ENCODE assay signal across 25 cellular contexts in the genomic region with DNA sequence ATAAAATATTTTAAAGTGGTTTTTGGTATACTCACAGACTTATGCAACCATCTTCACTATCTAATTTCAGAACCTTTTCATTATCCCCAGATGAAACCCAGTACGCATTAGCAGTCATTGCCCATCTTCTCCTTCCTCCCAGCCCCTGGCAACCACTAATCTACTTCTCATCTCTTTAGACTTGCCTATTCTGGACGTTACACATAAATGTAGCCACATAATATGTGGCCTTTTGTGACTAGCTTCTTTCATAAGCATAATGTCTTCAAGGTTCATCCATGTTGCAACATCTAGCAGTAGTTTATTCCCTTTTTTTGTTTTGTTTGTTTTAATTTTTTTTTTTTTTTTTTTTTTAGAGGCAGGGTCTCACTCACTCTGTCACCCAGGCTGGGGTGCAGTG. TPM values are rescaled to one million over a fixed set of nuclear protein-coding genes. Genes with fewer than 3 reads are reported as not detected.
"Had no signal": no experiment of that assay in that cellular context is flagged by ENCODE, and none has a peak within 500 bp of the region (broad histone marks: within the 10 kb centered on the region; RNA-seq: fewer than 3 reads in every experiment).

No MANE protein-coding gene starts in this region.

- H3K9me3 ChIP-seq: ascending aorta, body of pancreas had no signal

- H3K4me1 ChIP-seq: ascending aorta, body of pancreas had no signal

- DNase-seq: activated CD4-positive, alpha-beta memory T cell treated with anti-CD3 and anti-CD28 coated beads, Interleukin-2, amount 10 ng/mL, durations not matched to agents 7 days and 5 days; activated CD4-positive, alpha-beta T cell treated with anti-CD3 and anti-CD28 coated beads for 36 hours; activated CD4-positive, alpha-beta T cell treated with anti-CD3 and anti-CD28 coated beads, Interleukin-2, amount 50 U/mL, for 1 hour; activated effector memory CD4-positive, alpha-beta T cell treated with Interleukin-2 at 50 U/mL for 16 hours; activated naive CD4-positive, alpha-beta T cell; activated T-cell treated with anti-CD3 and anti-CD28 coated beads for 4 hours; amniotic stem cell; body of pancreas; central memory CD4-positive, alpha-beta T cell; Karpas-422; NCI-H1105; NCI-H1436; NCI-H1694 treated with DMSO at 0.1 percent for 48 hours; NCI-H2029 treated with DMSO at 0.1 percent for 48 hours; NCI-H345; NCI-H510A; NCI-H526 treated with DMSO at 0.1 percent for 48 hours; NCI-H82; SIG-M5; T-helper 2 cell; WERI-Rb-1 had no signal

- H3K27me3 ChIP-seq: ascending aorta, body of pancreas had no signal

- H3K27me3 Mint-ChIP-seq: activated CD4-positive, alpha-beta memory T cell treated with anti-CD3 and anti-CD28 coated beads, Interleukin-2, amount 10 ng/mL, durations not matched to agents 7 days and 5 days; activated CD4-positive, alpha-beta T cell treated with anti-CD3 and anti-CD28 coated beads for 36 hours; activated naive CD4-positive, alpha-beta T cell treated with anti-CD3 and anti-CD28 coated beads, Interleukin-2, amount 50 U/mL, for 24 hours had no signal

- H3K27ac ChIP-seq: ascending aorta, body of pancreas, WERI-Rb-1 had no signal

- H3K4me3 Mint-ChIP-seq: activated CD4-positive, alpha-beta memory T cell treated with anti-CD3 and anti-CD28 coated beads, Interleukin-2, amount 10 ng/mL, durations not matched to agents 7 days and 5 days; activated CD4-positive, alpha-beta T cell treated with anti-CD3 and anti-CD28 coated beads for 36 hours; activated naive CD4-positive, alpha-beta T cell treated with anti-CD3 and anti-CD28 coated beads, Interleukin-2, amount 50 U/mL, for 24 hours had no signal

- H3K4me3 ChIP-seq: ascending aorta, body of pancreas, K562 had no signal

- ATAC-seq: activated CD4-positive, alpha-beta T cell treated with anti-CD3 and anti-CD28 coated beads for 36 hours; body of pancreas; K562 had no signal

- H3K27ac Mint-ChIP-seq: activated CD4-positive, alpha-beta memory T cell treated with anti-CD3 and anti-CD28 coated beads, Interleukin-2, amount 10 ng/mL, durations not matched to agents 7 days and 5 days; activated CD4-positive, alpha-beta T cell treated with anti-CD3 and anti-CD28 coated beads for 36 hours; activated naive CD4-positive, alpha-beta T cell treated with anti-CD3 and anti-CD28 coated beads, Interleukin-2, amount 50 U/mL, for 24 hours had no signal

- H3K4me1 Mint-ChIP-seq: activated CD4-positive, alpha-beta memory T cell treated with anti-CD3 and anti-CD28 coated beads, Interleukin-2, amount 10 ng/mL, durations not matched to agents 7 days and 5 days; activated CD4-positive, alpha-beta T cell treated with anti-CD3 and anti-CD28 coated beads for 36 hours had no signal

- H3K36me3 ChIP-seq: ascending aorta had no signal

- H3K9me3 Mint-ChIP-seq: activated CD4-positive, alpha-beta memory T cell treated with anti-CD3 and anti-CD28 coated beads, Interleukin-2, amount 10 ng/mL, durations not matched to agents 7 days and 5 days; activated naive CD4-positive, alpha-beta T cell treated with anti-CD3 and anti-CD28 coated beads, Interleukin-2, amount 50 U/mL, for 24 hours had no signal

RNA-seq across cellular contexts. Expression of a gene that starts 28.5 kb away (rescaled TPM):
- total RNA-seq: ascending aorta had no signal

RNA-seq across cellular contexts. Expression of a gene that starts 32.0 kb away (rescaled TPM):
- total RNA-seq: ascending aorta, K562, RPMI7951 had no signal
- polyA plus RNA-seq: K562 had no signal
